Comparison of ENCODE assay signal across 14 cellular contexts in the genomic region with DNA sequence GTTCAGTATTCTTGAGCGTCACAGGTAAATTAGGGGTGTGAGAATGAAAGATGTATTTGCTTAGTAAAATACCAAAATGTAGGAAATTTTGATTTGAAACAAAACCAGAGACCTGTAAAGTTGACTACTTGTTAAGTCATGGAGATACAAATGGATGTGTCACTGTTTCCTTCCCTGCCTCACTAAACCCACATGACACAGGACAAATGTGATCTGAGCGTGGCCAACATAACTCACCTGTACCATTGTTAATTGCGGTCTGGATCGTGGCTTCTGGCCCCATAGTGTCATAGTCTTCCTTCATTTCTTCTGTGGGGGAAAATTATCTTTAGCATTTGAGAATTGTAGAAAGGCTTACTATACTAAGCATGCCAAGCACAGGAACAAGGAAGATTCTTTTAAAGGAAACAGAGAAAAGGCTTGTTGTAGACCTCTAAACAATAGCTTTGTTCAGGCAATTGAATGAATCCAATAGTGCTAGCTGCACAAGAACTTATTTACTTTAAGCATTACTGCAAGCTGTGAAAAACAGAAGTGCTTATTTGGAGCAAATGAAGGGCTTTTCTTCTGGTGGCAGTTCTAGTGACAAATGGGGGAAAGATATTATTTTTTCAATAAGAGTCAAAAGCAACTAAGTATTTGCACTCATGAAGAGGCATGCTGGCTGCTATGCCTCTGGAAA.
A peak's percentile ranks its signal among the peaks of the same experiment; 100 is the strongest.
DNase-seq lines count a peak whose midpoint lies in the region; ATAC-seq and TF ChIP-seq lines count a peak whose summit lies in the region.
"Had no signal": no experiment of that assay in that cellular context is flagged by ENCODE, and none has a peak within 500 bp of the region (broad histone marks: within the 10 kb centered on the region; RNA-seq: fewer than 3 reads in every experiment).

No MANE protein-coding gene starts in this region.

- peaks cover 9% of the 10 kb centered on the region for H3K4me1 Mint-ChIP-seq in activated CD4-positive, alpha-beta memory T cell treated with anti-CD3 and anti-CD28 coated beads for 36 hours (ENCODE audit: low read depth)
- H3K4me1 Mint-ChIP-seq in activated CD4-positive, alpha-beta memory T cell treated with anti-CD3 and anti-CD28 coated beads, Interleukin-2, amount 10 ng/mL, durations not matched to agents 7 days and 5 days: peaks cover 6% of the 10 kb centered on the region
- H3K4me1 Mint-ChIP-seq in activated B cell treated with CpG ODN at 0.5 μM for 24 hours: peaks cover 63% of the 10 kb centered on the region
- H3K4me1 Mint-ChIP-seq in stimulated activated naive B cell treated with anti-CD40 and anti-IgM and Interleukin-4, amounts not matched to agents 10 μg/mL and 1 μg/mL and 100 μg/mL, for 72 hours: peaks cover 27 to 57% of the 10 kb centered on the region in 2 donors

- ATAC-seq in activated B cell treated with CpG ODN at 0.5 μM for 24 hours (ENCODE audit: low read depth) (no peak), GM21786 (IDR thresholded peaks at IDR 0.05; ENCODE audit: unreplicated experiment) (no peak)
- ATAC-seq in stimulated activated naive B cell treated with anti-CD40 and anti-IgM and Interleukin-4, amounts not matched to agents 10 μg/mL and 1 μg/mL and 100 μg/mL, for 72 hours (replicated peaks): no peak

- peak; percentile 44 for DNase-seq in activated CD4-positive, alpha-beta memory T cell treated with anti-CD3 and anti-CD28 coated beads for 36 hours
- no peak for DNase-seq in activated CD4-positive, alpha-beta memory T cell treated with anti-CD3 and anti-CD28 coated beads, Interleukin-2, amount 10 ng/mL, durations not matched to agents 7 days and 5 days
- no peak for DNase-seq in activated B cell treated with CpG ODN at 0.5 μM for 24 hours
- peak; percentile 92 for DNase-seq in medulla oblongata (ENCODE audit: extremely low spot score)
- no peak for DNase-seq in stimulated activated naive B cell treated with anti-CD40 and anti-IgM and Interleukin-4, amounts not matched to agents 10 μg/mL and 1 μg/mL and 100 μg/mL, for 72 hours
- no peak for DNase-seq in GOT3 (lab: John Stamatoyannopoulos, UW)
- DNase-seq in SIG-M5 treated with dmso at 0.1 percent for 504 hours (lab: John Stamatoyannopoulos, UW; ENCODE audit: unreplicated experiment): no peak
- DNase-seq: ACHN; activated naive CD8-positive, alpha-beta T cell treated with anti-CD3 and anti-CD28 coated beads, Interleukin-2, amount 10 ng/mL, durations not matched to agents 7 days and 5 days; GF-D8; HFFc6; mesendoderm; trophoblast cell had no signal

- no peaks in the 10 kb centered on the region for H3K9me3 Mint-ChIP-seq in activated CD4-positive, alpha-beta memory T cell treated with anti-CD3 and anti-CD28 coated beads for 36 hours
- no peaks in the 10 kb centered on the region for H3K9me3 Mint-ChIP-seq in activated CD4-positive, alpha-beta memory T cell treated with anti-CD3 and anti-CD28 coated beads, Interleukin-2, amount 10 ng/mL, durations not matched to agents 7 days and 5 days
- no peaks in the 10 kb centered on the region for H3K9me3 Mint-ChIP-seq in activated B cell treated with CpG ODN at 0.5 μM for 24 hours
- peaks cover 5% of the 10 kb centered on the region in 2 donors for H3K9me3 Mint-ChIP-seq in stimulated activated naive B cell treated with anti-CD40 and anti-IgM and Interleukin-4, amounts not matched to agents 10 μg/mL and 1 μg/mL and 100 μg/mL, for 72 hours
- H3K9me3 Mint-ChIP-seq: HFFc6 had no signal

- H3K27me3 Mint-ChIP-seq in activated CD4-positive, alpha-beta memory T cell treated with anti-CD3 and anti-CD28 coated beads for 36 hours: peaks cover 14% of the 10 kb centered on the region
- H3K27me3 Mint-ChIP-seq in activated CD4-positive, alpha-beta memory T cell treated with anti-CD3 and anti-CD28 coated beads, Interleukin-2, amount 10 ng/mL, durations not matched to agents 7 days and 5 days: no peaks in the 10 kb centered on the region
- no peaks in the 10 kb centered on the region for H3K27me3 Mint-ChIP-seq in activated B cell treated with CpG ODN at 0.5 μM for 24 hours
- no peaks in the 10 kb centered on the region for H3K27me3 Mint-ChIP-seq in stimulated activated naive B cell treated with anti-CD40 and anti-IgM and Interleukin-4, amounts not matched to agents 10 μg/mL and 1 μg/mL and 100 μg/mL, for 72 hours
- H3K27me3 Mint-ChIP-seq: activated naive CD8-positive, alpha-beta T cell treated with anti-CD3 and anti-CD28 coated beads, Interleukin-2, amount 10 ng/mL, durations not matched to agents 7 days and 5 days had no signal

- H3K36me3 Mint-ChIP-seq in activated CD4-positive, alpha-beta memory T cell treated with anti-CD3 and anti-CD28 coated beads for 36 hours: no peaks in the 10 kb centered on the region
- H3K36me3 Mint-ChIP-seq in activated CD4-positive, alpha-beta memory T cell treated with anti-CD3 and anti-CD28 coated beads, Interleukin-2, amount 10 ng/mL, durations not matched to agents 7 days and 5 days (ENCODE audit: low read depth): peaks cover 29% of the 10 kb centered on the region
- peaks cover 72% of the 10 kb centered on the region for H3K36me3 Mint-ChIP-seq in activated B cell treated with CpG ODN at 0.5 μM for 24 hours (ENCODE audit: low read depth)
- H3K36me3 Mint-ChIP-seq in stimulated activated naive B cell treated with anti-CD40 and anti-IgM and Interleukin-4, amounts not matched to agents 10 μg/mL and 1 μg/mL and 100 μg/mL, for 72 hours: peaks cover 28 to 44% of the 10 kb centered on the region in 2 donors

- POLR2A ChIA-PET in activated CD4-positive, alpha-beta memory T cell treated with anti-CD3 and anti-CD28 coated beads for 36 hours (lab: Charles Lee): no interaction called here
- POLR2A ChIA-PET in activated CD4-positive, alpha-beta memory T cell treated with anti-CD3 and anti-CD28 coated beads, Interleukin-2, amount 10 ng/mL, durations not matched to agents 7 days and 5 days (lab: Charles Lee): no interaction called here
- POLR2A ChIA-PET in activated B cell treated with CpG ODN at 0.5 μM for 24 hours (lab: Charles Lee): interaction anchor here (0.5 kb wide), 1 partner anchor 71 kb away, joined by 3 read pairs; no protein-coding TSS in a partner anchor

- no peak for TF ChIP-seq CTCF in activated B cell treated with CpG ODN at 0.5 μM for 24 hours (IDR thresholded peaks at IDR 0.05)

- CTCF ChIA-PET in activated CD4-positive, alpha-beta memory T cell treated with anti-CD3 and anti-CD28 coated beads for 36 hours (lab: Charles Lee): no interaction called here
- CTCF ChIA-PET in activated CD4-positive, alpha-beta memory T cell treated with anti-CD3 and anti-CD28 coated beads, Interleukin-2, amount 10 ng/mL, durations not matched to agents 7 days and 5 days (lab: Charles Lee): no interaction called here
- CTCF ChIA-PET in activated B cell treated with CpG ODN at 0.5 μM for 24 hours (lab: Charles Lee): no interaction called here

- no peak overlapping the region for H3K27ac Mint-ChIP-seq in activated CD4-positive, alpha-beta memory T cell treated with anti-CD3 and anti-CD28 coated beads for 36 hours
- no peak overlapping the region for H3K27ac Mint-ChIP-seq in activated CD4-positive, alpha-beta memory T cell treated with anti-CD3 and anti-CD28 coated beads, Interleukin-2, amount 10 ng/mL, durations not matched to agents 7 days and 5 days
- H3K27ac Mint-ChIP-seq in activated B cell treated with CpG ODN at 0.5 μM for 24 hours: peak overlapping the region; percentile 74
- peak overlapping the region; percentile 51 for H3K27ac Mint-ChIP-seq in stimulated activated naive B cell treated with anti-CD40 and anti-IgM and Interleukin-4, amounts not matched to agents 10 μg/mL and 1 μg/mL and 100 μg/mL, for 72 hours
- H3K27ac Mint-ChIP-seq: activated naive CD8-positive, alpha-beta T cell treated with anti-CD3 and anti-CD28 coated beads, Interleukin-2, amount 10 ng/mL, durations not matched to agents 7 days and 5 days; HFFc6 had no signal

- H3K4me3 Mint-ChIP-seq in activated CD4-positive, alpha-beta memory T cell treated with anti-CD3 and anti-CD28 coated beads for 36 hours: no peak overlapping the region
- H3K4me3 Mint-ChIP-seq in activated CD4-positive, alpha-beta memory T cell treated with anti-CD3 and anti-CD28 coated beads, Interleukin-2, amount 10 ng/mL, durations not matched to agents 7 days and 5 days: no peak overlapping the region
- no peak overlapping the region for H3K4me3 Mint-ChIP-seq in activated B cell treated with CpG ODN at 0.5 μM for 24 hours
- no peak overlapping the region for H3K4me3 Mint-ChIP-seq in stimulated activated naive B cell treated with anti-CD40 and anti-IgM and Interleukin-4, amounts not matched to agents 10 μg/mL and 1 μg/mL and 100 μg/mL, for 72 hours
- H3K4me3 Mint-ChIP-seq: activated naive CD8-positive, alpha-beta T cell treated with anti-CD3 and anti-CD28 coated beads, Interleukin-2, amount 10 ng/mL, durations not matched to agents 7 days and 5 days; HFFc6 had no signal

- intact Hi-C loops in activated CD4-positive, alpha-beta memory T cell treated with anti-CD3 and anti-CD28 coated beads for 36 hours (cut with micrococcal nuclease): loop anchor here (1.0 kb wide), 2 partner anchors 10 to 66 kb away; no protein-coding TSS in a partner anchor
- intact Hi-C loops in activated B cell treated with CpG ODN at 0.5 μM for 24 hours (cut with micrococcal nuclease): no loop called here

Comparison
In these comparisons a context has a peak if more than half of its experiments do, and no peak if none do; other contexts are left out.
1. DNase-seq: peak in activated CD4-positive, alpha-beta memory T cell treated with anti-CD3 and anti-CD28 coated beads for 36 hours (single experiment) and medulla oblongata (single experiment); none in activated CD4-positive, alpha-beta memory T cell treated with anti-CD3 and anti-CD28 coated beads, Interleukin-2, amount 10 ng/mL, durations not matched to agents 7 days and 5 days (single experiment), activated B cell treated with CpG ODN at 0.5 μM for 24 hours (single experiment), stimulated activated naive B cell treated with anti-CD40 and anti-IgM and Interleukin-4, amounts not matched to agents 10 μg/mL and 1 μg/mL and 100 μg/mL, for 72 hours (single experiment), GOT3 (single experiment) and SIG-M5 treated with dmso at 0.1 percent for 504 hours (single experiment).
2. H3K27ac Mint-ChIP-seq: peak in activated B cell treated with CpG ODN at 0.5 μM for 24 hours (single experiment) and stimulated activated naive B cell treated with anti-CD40 and anti-IgM and Interleukin-4, amounts not matched to agents 10 μg/mL and 1 μg/mL and 100 μg/mL, for 72 hours (single experiment); none in activated CD4-positive, alpha-beta memory T cell treated with anti-CD3 and anti-CD28 coated beads for 36 hours (single experiment) and activated CD4-positive, alpha-beta memory T cell treated with anti-CD3 and anti-CD28 coated beads, Interleukin-2, amount 10 ng/mL, durations not matched to agents 7 days and 5 days (single experiment).